ENCODE assay signal across 9 cellular contexts in genomic region chr2:10709290-10709939, GRCh38. TPM values are rescaled to one million over a fixed set of nuclear protein-coding genes. Genes with fewer than 3 reads are reported as not detected.
DNase-seq lines count a peak whose midpoint lies in the region; ATAC-seq, FAIRE-seq and TF ChIP-seq lines count a peak whose summit lies in the region.
"Had no signal": no experiment of that assay in that cellular context is flagged by ENCODE, and none has a peak within 500 bp of the region (broad histone marks: within the 10 kb centered on the region; RNA-seq: fewer than 3 reads in every experiment).

No MANE protein-coding gene starts in this region.

- CTCF ChIA-PET in AG04450 (lab: Charles Lee): interaction anchor here (0.6 kb wide), 1 partner anchor 155 kb away, joined by 4 read pairs; no protein-coding TSS in a partner anchor

- peaks cover 19% of the 10 kb centered on the region for H3K27me3 ChIP-seq in AG04450 (ENCODE audit: control insufficient read depth, insufficient read depth, low read length)

- no peaks in the 10 kb centered on the region for H3K36me3 Mint-ChIP-seq in activated naive CD4-positive, alpha-beta T cell treated with anti-CD3 and anti-CD28 coated beads, Interleukin-2, amount 50 U/mL, for 72 hours

- no peak overlapping the region for H3K27ac Mint-ChIP-seq in activated naive CD4-positive, alpha-beta T cell treated with anti-CD3 and anti-CD28 coated beads, Interleukin-2, amount 50 U/mL, for 72 hours

- no peaks in the 10 kb centered on the region for H3K9me3 Mint-ChIP-seq in activated naive CD4-positive, alpha-beta T cell treated with anti-CD3 and anti-CD28 coated beads, Interleukin-2, amount 50 U/mL, for 72 hours

- DNase-seq in AG04450 (ENCODE audit: low read depth, low spot score) (no peak), H54 (ENCODE audit: insufficient read length, low spot score) (peak; percentile 58), NCI-H82 treated with DMSO at 0.1 percent for 48 hours (lab: John Stamatoyannopoulos, UW; ENCODE audit: unreplicated experiment) (peak; percentile 22), fibroblast of pulmonary artery (ENCODE audit: low read depth) (peak; percentile 30), NK-92 (lab: John Stamatoyannopoulos, UW; ENCODE audit: unreplicated experiment) (no peak)
- DNase-seq in activated naive CD4-positive, alpha-beta T cell treated with anti-CD3 and anti-CD28 coated beads, Interleukin-2, amount 50 U/mL, for 72 hours (ENCODE audit: low spot score in 2 of 2): no peak
- DNase-seq in stimulated activated CD4-positive, alpha-beta T cell treated with anti-CD3 and anti-CD28 coated beads, Interleukin-4, amount 100 ng/mL, for 1 hour: no peak

- FAIRE-seq in H54 (lab: Jason Lieb, UNC): no peak

- peak; percentile 49 for TF ChIP-seq CTCF in AG04450 (IDR thresholded peaks at IDR 0.05; ENCODE audit: low read depth, low read length)
- peak; percentile 46 for TF ChIP-seq CTCF in fibroblast of pulmonary artery (IDR thresholded peaks at IDR 0.05; ENCODE audit: low read length, missing control alignments)

- no peak for ATAC-seq in activated naive CD4-positive, alpha-beta T cell treated with anti-CD3 and anti-CD28 coated beads, Interleukin-2, amount 50 U/mL, for 72 hours
- no peak for ATAC-seq in HG03159 (IDR thresholded peaks at IDR 0.05; ENCODE audit: unreplicated experiment)

- TF ChIP-seq POLR2A in H54 (IDR thresholded peaks at IDR 0.05; ENCODE audit: low read depth, low read length): no peak

- H3K4me3 ChIP-seq in AG04450 (ENCODE audit: low read depth, low read length): no peak overlapping the region
- H3K4me3 ChIP-seq in fibroblast of pulmonary artery (replicated peaks; ENCODE audit: low read depth, low read length): no peak overlapping the region

- POLR2A ChIA-PET in AG04450 (lab: Yijun Ruan, JAX): no interaction called here

- H3K27ac ChIP-seq in AG04450 (ENCODE audit: low read depth, low read length): no peak overlapping the region

- H3K9me3 ChIP-seq in AG04450 (ENCODE audit: control insufficient read depth, insufficient read depth, low read length): no peaks in the 10 kb centered on the region

RNA-seq across cellular contexts. Expression of gene ATP6V1C2, which starts 12.0 kb away (rescaled TPM):
- 0.12 and 0.14 TPM in 2 replicates for polyA plus RNA-seq in AG04450 (2011; rRNA removed)
- 0.09 TPM in 1 of 2 replicates, not detected in the other for polyA minus RNA-seq in AG04450 (2011; rRNA and poly(A)+ RNA removed)
- under 1 TPM in 1 of 2 donors, not detected in 1; 0.41 TPM for total RNA-seq in activated naive CD4-positive, alpha-beta T cell treated with anti-CD3 and anti-CD28 coated beads, Interleukin-2, amount 50 U/mL, for 72 hours
- total RNA-seq: T-helper 1 cell treated with Interleukin-12 subunit alpha and Interleukin-12 subunit beta and Interleukin-4 antibody, amounts not matched to agents 30 ng/mL and 1 ng/mL, for 36 hours had no signal

RNA-seq across cellular contexts. Expression of gene NOL10, which starts 19.6 kb away (rescaled TPM):
- 25.7 and 28.8 TPM in 2 replicates for polyA plus RNA-seq in AG04450 (2011; rRNA removed)
- 27.2 and 47.6 TPM in 2 replicates for polyA minus RNA-seq in AG04450 (2011; rRNA and poly(A)+ RNA removed)
- total RNA-seq in activated naive CD4-positive, alpha-beta T cell treated with anti-CD3 and anti-CD28 coated beads, Interleukin-2, amount 50 U/mL, for 72 hours: 10 to 100 TPM; 29.1 to 39.6 TPM

Comparison
In these comparisons a context has a peak if more than half of its experiments do, and no peak if none do; other contexts are left out.
1. DNase-seq: peak in H54 (single experiment), NCI-H82 treated with DMSO at 0.1 percent for 48 hours (single experiment) and fibroblast of pulmonary artery (single experiment); none in AG04450 (single experiment), activated naive CD4-positive, alpha-beta T cell treated with anti-CD3 and anti-CD28 coated beads, Interleukin-2, amount 50 U/mL, for 72 hours (0 of 2), NK-92 (single experiment) and stimulated activated CD4-positive, alpha-beta T cell treated with anti-CD3 and anti-CD28 coated beads, Interleukin-4, amount 100 ng/mL, for 1 hour (single experiment).